Comparison of ENCODE assay signal across 19 cellular contexts in the genomic region with DNA sequence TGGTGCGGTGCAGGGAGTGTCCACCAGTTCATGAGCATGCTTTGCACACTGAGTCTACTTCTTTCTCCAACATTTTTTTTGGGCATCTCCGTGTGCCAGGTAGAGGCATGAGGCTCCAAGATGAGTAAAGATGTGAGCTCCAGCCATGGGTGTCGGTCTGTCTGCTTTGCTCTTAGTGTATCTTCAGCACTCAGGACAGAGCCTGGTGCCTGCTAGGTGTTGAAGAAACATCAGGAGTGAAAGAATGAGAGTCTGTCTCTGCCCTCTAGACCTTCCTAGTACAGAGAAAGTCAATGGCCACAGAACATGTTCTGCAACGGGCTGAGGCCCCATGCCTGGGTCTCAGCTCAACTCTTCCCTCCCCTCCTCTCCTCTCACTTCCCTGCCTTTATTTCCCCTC.
DNase-seq lines count a peak whose midpoint lies in the region; ATAC-seq and TF ChIP-seq lines count a peak whose summit lies in the region.
"Had no signal": no experiment of that assay in that cellular context is flagged by ENCODE, and none has a peak within 500 bp of the region (broad histone marks: within the 10 kb centered on the region; RNA-seq: fewer than 3 reads in every experiment).

No MANE protein-coding gene starts in this region.

- no TSS peak for BruUV-seq in HCT116 (replicated peaks; lab: Mats Ljungman, UMichigan)

- no peaks in the 10 kb centered on the region for H3K9me3 Mint-ChIP-seq in osteocyte (ENCODE audit: unreplicated experiment)
- H3K9me3 Mint-ChIP-seq: CD8-positive, alpha-beta T cell had no signal

- CTCF ChIA-PET in HCT116 (lab: Charles Lee): no interaction called here

- DNase-seq in right atrium auricular region (ENCODE audit: low spot score) (peak; percentile 7), right cardiac atrium (no peak), HCT116 (ENCODE audit: low read depth, low spot score) (no peak), esophagus muscularis mucosa (ENCODE audit: extremely low spot score) (peak; percentile 62), osteocyte (ENCODE audit: extremely low spot score, unreplicated experiment) (peak; percentile 54), GOT3 (lab: John Stamatoyannopoulos, UW) (no peak), KBM-7 (no peak)
- DNase-seq: Caco-2; CD4-positive, CD25-positive, alpha-beta regulatory T cell; CD8-positive, alpha-beta T cell; DMS153; DND-41 had no signal

- H2AFZ ChIP-seq in HCT116 (ENCODE audit: low read depth, low read length, poor library complexity, severe bottlenecking): no peak overlapping the region
- H2AFZ ChIP-seq: GM23338 had no signal

- H3K9ac ChIP-seq in HCT116 (ENCODE audit: low read length): no peak overlapping the region
- H3K9ac ChIP-seq: BLaER1 had no signal

- H3K36me3 ChIP-seq in right atrium auricular region (no peaks in the 10 kb centered on the region), HCT116 (ENCODE audit: control insufficient read depth in 1 of 2, insufficient read depth in 2 of 2, low read length in 2 of 2) (no peaks in the 10 kb centered on the region), esophagus muscularis mucosa (no peaks in the 10 kb centered on the region)
- H3K36me3 ChIP-seq: BLaER1, HAP-1 had no signal

- 71% methylated on average over 4 of the region's 4 CpGs for WGBS in right cardiac atrium
- 83% methylated on average over 4 of the region's 4 CpGs for WGBS in esophagus muscularis mucosa

- H3K27me3 Mint-ChIP-seq in osteocyte (ENCODE audit: unreplicated experiment): no peaks in the 10 kb centered on the region

- H3K4me1 Mint-ChIP-seq in osteocyte (ENCODE audit: unreplicated experiment): no peaks in the 10 kb centered on the region
- H3K4me1 Mint-ChIP-seq: B cell; CD4-positive, CD25-positive, alpha-beta regulatory T cell; GM23338 had no signal

- no peaks in the 10 kb centered on the region for H3K79me2 ChIP-seq in HCT116 (ENCODE audit: insufficient read depth, low read length)

- RAD21 ChIA-PET in HCT116 (lab: Charles Lee; ENCODE audit: low non-redundant PET in 1 of 2, low total read pairs in 2 of 2, uncharacterized antibody in 2 of 2, unreplicated experiment in 2 of 2): no interaction called here

- TF ChIP-seq POLR2A in HCT116 (IDR thresholded peaks at IDR 0.05; ENCODE audit: borderline replicate concordance, extremely low read depth, insufficient read depth, insufficient read length) (no peak), esophagus muscularis mucosa (IDR thresholded peaks at IDR 0.05; ENCODE audit: low read depth) (no peak)

- POLR2A ChIA-PET in HCT116 (lab: Charles Lee): no interaction called here

- TF ChIP-seq CTCF in right atrium auricular region (IDR thresholded peaks at IDR 0.05) (no peak), HCT116 (IDR thresholded peaks at IDR 0.05 in 2 of 3, conservative IDR thresholded peaks at IDR 0.05 in 1 of 3; ENCODE audit: borderline replicate concordance in 1 of 3, insufficient read depth in 1 of 3, low read depth in 2 of 3, low read length in 2 of 3) (no peak), esophagus muscularis mucosa (IDR thresholded peaks at IDR 0.05) (no peak), osteocyte (IDR thresholded peaks at IDR 0.05) (no peak)

- no peak for TF ChIP-seq RAD21 in HCT116 (IDR thresholded peaks at IDR 0.05; ENCODE audit: low read depth)

- in situ Hi-C loops in KBM-7 (cut with MboI; ENCODE audit: low pct_unique_long_range_greater_than_20kb, low sequenced_read_pairs): no loop called here

- H3K4me3 Mint-ChIP-seq in osteocyte (ENCODE audit: unreplicated experiment): no peak overlapping the region
- H3K4me3 Mint-ChIP-seq: B cell; CD4-positive, CD25-positive, alpha-beta regulatory T cell; CD8-positive, alpha-beta T cell; GM23338 had no signal

- H4K20me1 ChIP-seq in HCT116 (ENCODE audit: insufficient read depth): no peaks in the 10 kb centered on the region
- H4K20me1 ChIP-seq: BLaER1 had no signal

- H3K9me2 ChIP-seq in HCT116 (ENCODE audit: insufficient read depth): no peaks in the 10 kb centered on the region

- H3K4me1 ChIP-seq in right atrium auricular region: no peaks in the 10 kb centered on the region
- H3K4me1 ChIP-seq in right cardiac atrium (ENCODE audit: control insufficient read depth, insufficient read depth, low read length): no peaks in the 10 kb centered on the region
- peaks cover 0 to 17% of the 10 kb centered on the region in 2 experiments; a peak in 2 of 4 replicates for H3K4me1 ChIP-seq in HCT116 (ENCODE audit: control insufficient read depth in 1 of 2, insufficient read depth in 2 of 2, low read length in 2 of 2)
- no peaks in the 10 kb centered on the region for H3K4me1 ChIP-seq in esophagus muscularis mucosa
- H3K4me1 ChIP-seq: Caco-2, HAP-1 had no signal

- H3K27ac ChIP-seq in right atrium auricular region (no peak overlapping the region), right cardiac atrium (ENCODE audit: low read length) (no peak overlapping the region), HCT116 (ENCODE audit: low read depth, low read length) (no peak overlapping the region), esophagus muscularis mucosa (replicated peaks in 1 of 4) (no peak overlapping the region)
- H3K27ac ChIP-seq: BLaER1, C4-2B had no signal

- no peak overlapping the region for H3K27ac Mint-ChIP-seq in osteocyte (ENCODE audit: unreplicated experiment)
- H3K27ac Mint-ChIP-seq: B cell; CD4-positive, CD25-positive, alpha-beta regulatory T cell; CD8-positive, alpha-beta T cell; GM23338 had no signal

- H3K4me3 ChIP-seq in right atrium auricular region: no peak overlapping the region
- H3K4me3 ChIP-seq in right cardiac atrium (ENCODE audit: low read length): no peak overlapping the region
- no peak overlapping the region for H3K4me3 ChIP-seq in HCT116 (replicated peaks in 1 of 2; ENCODE audit: low read depth in 1 of 2, low read length in 2 of 2)
- no peak overlapping the region for H3K4me3 ChIP-seq in esophagus muscularis mucosa
- H3K4me3 ChIP-seq: BLaER1, GM12878, GM23338, HAP-1 had no signal

- H3K27me3 ChIP-seq in right atrium auricular region (no peaks in the 10 kb centered on the region), right cardiac atrium (ENCODE audit: control insufficient read depth, insufficient read depth) (no peaks in the 10 kb centered on the region), HCT116 (ENCODE audit: insufficient read depth, low read length) (peaks cover 4% of the 10 kb centered on the region; the same call in 1 of the 2 replicates), esophagus muscularis mucosa (peaks cover 0 to 57% (median 0%) of the 10 kb centered on the region in 4 donors)
- H3K27me3 ChIP-seq: BLaER1 had no signal

- no peak for TF ChIP-seq EP300 in esophagus muscularis mucosa (IDR thresholded peaks at IDR 0.05)

- ATAC-seq in right cardiac atrium: no peak
- ATAC-seq in HCT116: no peak
- no peak for ATAC-seq in GM21367 (IDR thresholded peaks at IDR 0.05; ENCODE audit: unreplicated experiment)
- ATAC-seq: CD8-positive, alpha-beta T cell; GM12878; GM23338 had no signal

- H3K4me2 ChIP-seq in HCT116 (ENCODE audit: low read length): no peak overlapping the region
- H3K4me2 ChIP-seq: BLaER1, GM23338 had no signal

- H3K36me3 Mint-ChIP-seq in osteocyte (ENCODE audit: unreplicated experiment): no peaks in the 10 kb centered on the region
- H3K36me3 Mint-ChIP-seq: CD4-positive, CD25-positive, alpha-beta regulatory T cell; CD8-positive, alpha-beta T cell had no signal

- H3K9me3 ChIP-seq in right atrium auricular region (peaks cover 0 to 11% of the 10 kb centered on the region in 2 donors), right cardiac atrium (ENCODE audit: control insufficient read depth, low read length) (no peaks in the 10 kb centered on the region), HCT116 (ENCODE audit: control insufficient read depth in 1 of 2, insufficient read depth in 1 of 2, low read depth in 1 of 2, low read length in 2 of 2) (no peaks in the 10 kb centered on the region), esophagus muscularis mucosa (peaks cover 0 to 12% (median 7%) of the 10 kb centered on the region in 4 donors)
- H3K9me3 ChIP-seq: Caco-2, HAP-1 had no signal

- intact Hi-C loops in right cardiac atrium (cut with DNase I) (no loop called here), HCT116 (cut with micrococcal nuclease) (no loop called here), esophagus muscularis mucosa (cut with DNase I) (no loop called here)

TF ChIP-seq in HCT116, 20 proteins besides CTCF, POLR2A, EP300 and RAD21:
- TF ChIP-seq, protein P1, sequence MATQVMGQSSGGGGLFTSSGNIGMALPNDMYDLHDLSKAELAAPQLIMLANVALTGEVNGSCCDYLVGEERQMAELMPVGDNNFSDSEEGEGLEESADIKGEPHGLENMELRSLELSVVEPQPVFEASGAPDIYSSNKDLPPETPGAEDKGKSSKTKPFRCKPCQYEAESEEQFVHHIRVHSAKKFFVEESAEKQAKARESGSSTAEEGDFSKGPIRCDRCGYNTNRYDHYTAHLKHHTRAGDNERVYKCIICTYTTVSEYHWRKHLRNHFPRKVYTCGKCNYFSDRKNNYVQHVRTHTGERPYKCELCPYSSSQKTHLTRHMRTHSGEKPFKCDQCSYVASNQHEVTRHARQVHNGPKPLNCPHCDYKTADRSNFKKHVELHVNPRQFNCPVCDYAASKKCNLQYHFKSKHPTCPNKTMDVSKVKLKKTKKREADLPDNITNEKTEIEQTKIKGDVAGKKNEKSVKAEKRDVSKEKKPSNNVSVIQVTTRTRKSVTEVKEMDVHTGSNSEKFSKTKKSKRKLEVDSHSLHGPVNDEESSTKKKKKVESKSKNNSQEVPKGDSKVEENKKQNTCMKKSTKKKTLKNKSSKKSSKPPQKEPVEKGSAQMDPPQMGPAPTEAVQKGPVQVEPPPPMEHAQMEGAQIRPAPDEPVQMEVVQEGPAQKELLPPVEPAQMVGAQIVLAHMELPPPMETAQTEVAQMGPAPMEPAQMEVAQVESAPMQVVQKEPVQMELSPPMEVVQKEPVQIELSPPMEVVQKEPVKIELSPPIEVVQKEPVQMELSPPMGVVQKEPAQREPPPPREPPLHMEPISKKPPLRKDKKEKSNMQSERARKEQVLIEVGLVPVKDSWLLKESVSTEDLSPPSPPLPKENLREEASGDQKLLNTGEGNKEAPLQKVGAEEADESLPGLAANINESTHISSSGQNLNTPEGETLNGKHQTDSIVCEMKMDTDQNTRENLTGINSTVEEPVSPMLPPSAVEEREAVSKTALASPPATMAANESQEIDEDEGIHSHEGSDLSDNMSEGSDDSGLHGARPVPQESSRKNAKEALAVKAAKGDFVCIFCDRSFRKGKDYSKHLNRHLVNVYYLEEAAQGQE (IDR thresholded peaks at IDR 0.05; ENCODE audit: low read depth): peak; percentile 31
- no peak for TF ChIP-seq TCF7L2 (IDR thresholded peaks at IDR 0.05; ENCODE audit: borderline replicate concordance, extremely low read depth, insufficient read depth, insufficient read length)

Comparison
In these comparisons a context has a peak if more than half of its experiments do, and no peak if none do; other contexts are left out.
1. DNase-seq: peak in right atrium auricular region (single experiment), esophagus muscularis mucosa (single experiment) and osteocyte (single experiment); none in right cardiac atrium (0 of 3), HCT116 (single experiment), GOT3 (single experiment) and KBM-7 (single experiment).